ENCODE assay signal across 8 cellular contexts in genomic region chr16:27109666-27110523, GRCh38. TPM values are rescaled to one million over a fixed set of nuclear protein-coding genes. Genes with fewer than 3 reads are reported as not detected.
DNase-seq lines count a peak whose midpoint lies in the region; ATAC-seq, FAIRE-seq and TF ChIP-seq lines count a peak whose summit lies in the region.

No MANE protein-coding gene starts in this region.

- FAIRE-seq in GM12891 (lab: Jason Lieb, UNC) = peak; percentile 77

- TF ChIP-seq POLR2A in GM12891 (IDR thresholded peaks at IDR 0.05; ENCODE audit: low read depth, low read length) = no peak
- TF ChIP-seq POLR2A in thyroid gland (IDR thresholded peaks at IDR 0.05) = no peak

- H3K27ac ChIP-seq in SK-N-SH (ENCODE audit: low read depth in 2 of 2, low read length in 1 of 2) = no peak overlapping the region
- H3K27ac ChIP-seq in trophoblast cell (ENCODE audit: low read depth, low read length) = no peak overlapping the region
- peak overlapping the region in 1 of 3 donors; percentile 10 for H3K27ac ChIP-seq in thyroid gland

- H3K9me2 ChIP-seq in SK-N-SH = no peaks in the 10 kb centered on the region

- no peaks in the 10 kb centered on the region for H3F3A ChIP-seq in SK-N-SH (replicated peaks; ENCODE audit: insufficient read depth)

- no peaks in the 10 kb centered on the region for H3K36me3 Mint-ChIP-seq in activated naive CD4-positive, alpha-beta T cell treated with anti-CD3 and anti-CD28 coated beads, Interleukin-2, amount 10 ng/mL, durations not matched to agents 7 days and 5 days

- no peak overlapping the region for H3K14ac ChIP-seq in trophoblast cell (ENCODE audit: low read length)

- H2AFZ ChIP-seq in SK-N-SH (ENCODE audit: low read depth) (peak overlapping the region; percentile 83), trophoblast cell (ENCODE audit: insufficient read depth, low read length, poor library complexity) (no peak overlapping the region)

- no peak overlapping the region for H4K8ac ChIP-seq in trophoblast cell (ENCODE audit: low read depth, low read length)

- H3K4me2 ChIP-seq in SK-N-SH = peak overlapping the region; percentile 72
- peak overlapping the region; percentile 77 for H3K4me2 ChIP-seq in trophoblast cell (ENCODE audit: low read length)

- WGBS in SK-N-SH (ENCODE audit: low lambda C conversion rate) = 11% methylated on average over 30 of the region's 61 CpGs
- no CpG with 5 or more reads among the region's 61 CpGs for WGBS in trophoblast cell (ENCODE audit: extremely low coverage, insufficient coverage, insufficient read length)
- WGBS in thyroid gland, 2 donors = 3 to 10% methylated on average over 38 to 54 of the region's 61 CpGs

- H4K20me1 ChIP-seq in SK-N-SH (ENCODE audit: insufficient read depth) = no peaks in the 10 kb centered on the region

- no peaks in the 10 kb centered on the region for H3K79me1 ChIP-seq in trophoblast cell (ENCODE audit: low read length)

- no peaks in the 10 kb centered on the region for H3K36me3 ChIP-seq in SK-N-SH (replicated peaks in 1 of 2; ENCODE audit: control insufficient read depth in 1 of 2, insufficient read depth in 2 of 2, low read length in 1 of 2)
- no peaks in the 10 kb centered on the region for H3K36me3 ChIP-seq in trophoblast cell (ENCODE audit: control insufficient read depth in 1 of 2, insufficient read depth in 2 of 2, low read length in 2 of 2)
- H3K36me3 ChIP-seq in thyroid gland = no peaks in the 10 kb centered on the region

- no peak overlapping the region for H3K23ac ChIP-seq in trophoblast cell (ENCODE audit: low read length)

- H3K4me1 ChIP-seq in SK-N-SH (ENCODE audit: control insufficient read depth in 1 of 2, insufficient read depth in 2 of 2, low read depth in 1 of 2, low read length in 1 of 2) (peaks cover 0 to 7% of the 10 kb centered on the region in 2 experiments; a peak in 1 of 4 replicates), trophoblast cell (ENCODE audit: control insufficient read depth in 1 of 2, insufficient read depth in 2 of 2, low read length in 2 of 2) (peaks cover 0 to 2% of the 10 kb centered on the region in 2 experiments), thyroid gland (no peaks in the 10 kb centered on the region)

- CTCF ChIA-PET in SK-N-SH (lab: Yijun Ruan, JAX) = interaction anchor here (0.6 to 2.6 kb wide), 46 partner anchors 8 to 1876 kb away, joined by 3 to 15 read pairs (median 4); no protein-coding TSS in a partner anchor
- CTCF ChIA-PET in activated naive CD4-positive, alpha-beta T cell treated with anti-CD3 and anti-CD28 coated beads, Interleukin-2, amount 10 ng/mL, durations not matched to agents 7 days and 5 days (lab: Charles Lee) = interaction anchor here (0.7 to 1.5 kb wide), 12 partner anchors 10 to 1884 kb away, joined by 3 to 7 read pairs (median 4); no protein-coding TSS in a partner anchor

- H3K79me2 ChIP-seq in SK-N-SH (ENCODE audit: insufficient read depth) (no peaks in the 10 kb centered on the region), trophoblast cell (ENCODE audit: control insufficient read depth, insufficient read depth, low read length, poor library complexity) (no peaks in the 10 kb centered on the region)

- no peak for ATAC-seq in HG02763 (IDR thresholded peaks at IDR 0.05; ENCODE audit: unreplicated experiment)

- no peak overlapping the region for H2AK5ac ChIP-seq in trophoblast cell (ENCODE audit: low read length)

- no peak overlapping the region for H2BK12ac ChIP-seq in trophoblast cell (ENCODE audit: low read length)

- POLR2A ChIA-PET in SK-N-SH (lab: Yijun Ruan, JAX) = interaction anchor here (1.3 kb wide), 1 partner anchor 112 kb away, joined by 4 read pairs; no protein-coding TSS in a partner anchor

- peak overlapping the region; percentile 47 for H3K4me3 Mint-ChIP-seq in activated naive CD4-positive, alpha-beta T cell treated with anti-CD3 and anti-CD28 coated beads, Interleukin-2, amount 10 ng/mL, durations not matched to agents 7 days and 5 days

- H4K91ac ChIP-seq in trophoblast cell (ENCODE audit: low read depth, low read length) = no peak overlapping the region

- intact Hi-C loops in head of caudate nucleus (cut with DNase I) = loop anchor here (10.0 kb wide), 1 partner anchor 1275 kb away; no protein-coding TSS in a partner anchor
- intact Hi-C loops in thyroid gland (cut with DNase I) = loop anchor here (10.0 kb wide), 1 partner anchor 1275 kb away; no protein-coding TSS in a partner anchor

- no peaks in the 10 kb centered on the region; the same call in 1 of the 2 replicates for H3K27me3 ChIP-seq in SK-N-SH (ENCODE audit: insufficient read depth)
- no peaks in the 10 kb centered on the region for H3K27me3 ChIP-seq in trophoblast cell (ENCODE audit: insufficient read depth, low read length)
- peaks cover 4% of the 10 kb centered on the region for H3K27me3 ChIP-seq in thyroid gland

- H4K12ac ChIP-seq in trophoblast cell (ENCODE audit: low read depth, low read length) = no peak overlapping the region

- no peak overlapping the region for H2BK5ac ChIP-seq in trophoblast cell (ENCODE audit: low read depth, low read length, poor library complexity)

- TF ChIP-seq EP300 in SK-N-SH (IDR thresholded peaks at IDR 0.05; ENCODE audit: borderline replicate concordance in 1 of 2, low read depth in 1 of 2, low read length in 1 of 2) = no peak

- H3K9me3 ChIP-seq in SK-N-SH = no peaks in the 10 kb centered on the region
- no peaks in the 10 kb centered on the region for H3K9me3 ChIP-seq in trophoblast cell (ENCODE audit: insufficient read depth, low read depth, low read length)
- H3K9me3 ChIP-seq in thyroid gland = no peaks in the 10 kb centered on the region

- H3K4ac ChIP-seq in trophoblast cell (ENCODE audit: low read depth, low read length) = no peak overlapping the region

- H2BK120ac ChIP-seq in trophoblast cell (ENCODE audit: insufficient read depth, low read length, poor library complexity) = no peak overlapping the region

- no peak overlapping the region for H3K18ac ChIP-seq in trophoblast cell (ENCODE audit: low read length)

- peak; percentile 74 for TF ChIP-seq RAD21 in SK-N-SH (IDR thresholded peaks at IDR 0.05; ENCODE audit: low read length)

- H3K27me3 Mint-ChIP-seq in activated naive CD4-positive, alpha-beta T cell treated with anti-CD3 and anti-CD28 coated beads, Interleukin-2, amount 10 ng/mL, durations not matched to agents 7 days and 5 days = peaks cover 55% of the 10 kb centered on the region

- TF ChIP-seq CTCF in SK-N-SH (IDR thresholded peaks at IDR 0.05) (peak; percentile 72), thyroid gland (IDR thresholded peaks at IDR 0.05) (peak; percentile 9 to 97 (median 68))

- peak overlapping the region; percentile 37 to 60 for H3K4me3 ChIP-seq in SK-N-SH (ENCODE audit: low read depth in 2 of 2, low read length in 1 of 2)
- H3K4me3 ChIP-seq in trophoblast cell (ENCODE audit: low read depth, low read length) = no peak overlapping the region
- H3K4me3 ChIP-seq in thyroid gland (replicated peaks in 1 of 3) = no peak overlapping the region

- H3K9ac ChIP-seq in SK-N-SH (no peak overlapping the region; the same call in 1 of the 2 replicates), trophoblast cell (ENCODE audit: low read length) (no peak overlapping the region)

- H3K9me3 Mint-ChIP-seq in activated naive CD4-positive, alpha-beta T cell treated with anti-CD3 and anti-CD28 coated beads, Interleukin-2, amount 10 ng/mL, durations not matched to agents 7 days and 5 days = no peaks in the 10 kb centered on the region

- H3K4me1 Mint-ChIP-seq in activated naive CD4-positive, alpha-beta T cell treated with anti-CD3 and anti-CD28 coated beads, Interleukin-2, amount 10 ng/mL, durations not matched to agents 7 days and 5 days = peaks cover 2% of the 10 kb centered on the region

- peak; percentile 87 for DNase-seq in GM12891 (ENCODE audit: insufficient read length, low spot score)
- peak; percentile 62 for DNase-seq in HuH-7.5 (ENCODE audit: low spot score)
- peak; percentile 93 for DNase-seq in SK-N-SH
- peak; percentile 80 for DNase-seq in activated naive CD4-positive, alpha-beta T cell treated with anti-CD3 and anti-CD28 coated beads, Interleukin-2, amount 10 ng/mL, durations not matched to agents 7 days and 5 days
- DNase-seq in head of caudate nucleus = peak; percentile 7 to 87 (median 72)
- DNase-seq in trophoblast cell = peak; percentile 24 to 62
- peak; percentile 42 to 48 for DNase-seq in thyroid gland

- no peak overlapping the region for H3K27ac Mint-ChIP-seq in activated naive CD4-positive, alpha-beta T cell treated with anti-CD3 and anti-CD28 coated beads, Interleukin-2, amount 10 ng/mL, durations not matched to agents 7 days and 5 days

TF ChIP-seq in GM12891, 5 proteins besides CTCF, POLR2A, EP300 and RAD21:
- TF ChIP-seq SPI1 (IDR thresholded peaks at IDR 0.05; ENCODE audit: low read depth, low read length) (no peak), POU2F2 (IDR thresholded peaks at IDR 0.05; ENCODE audit: low read depth, low read length) (no peak), PAX5 (IDR thresholded peaks at IDR 0.05; ENCODE audit: insufficient read depth, low read length, severe bottlenecking) (no peak), POLR2AphosphoS5 (IDR thresholded peaks at IDR 0.05; ENCODE audit: low read depth, low read length) (no peak), TAF1 (IDR thresholded peaks at IDR 0.05; ENCODE audit: low read depth, low read length) (no peak)

TF ChIP-seq in SK-N-SH, 30 proteins besides CTCF, POLR2A, EP300 and RAD21:
- TF ChIP-seq SMC3 (IDR thresholded peaks at IDR 0.05; ENCODE audit: low read depth, low read length) = peak; percentile 48
- TF ChIP-seq NFIC (IDR thresholded peaks at IDR 0.05; ENCODE audit: borderline replicate concordance) = no peak

RNA-seq across cellular contexts. Expression of gene C16orf82, which starts 43.2 kb away (rescaled TPM):
- polyA plus RNA-seq in GM12891 (2012; ENCODE audit: low read depth, missing spikeins) = not detected
- not detected in 2 replicates for polyA plus RNA-seq in SK-N-SH (2012; rRNA removed)
- not detected in 2 replicates for polyA plus RNA-seq in SK-N-SH (2012; cell fraction: cytosol; rRNA removed)
- polyA plus RNA-seq in SK-N-SH (2012; cell fraction: nucleus; rRNA removed) = not detected in 2 replicates
- polyA plus RNA-seq in trophoblast cell (2013) = not detected in 2 replicates
- total RNA-seq in thyroid gland = 1 to 10 TPM in 1 of 4 donors, under 1 TPM in 1, not detected in 2; 0.11 to 1.3 TPM

Comparison
In these comparisons a context has a peak if more than half of its experiments do, and no peak if none do; other contexts are left out.
1. DNase-seq: peak in every context shown above with its lines; median percentile 93 in SK-N-SH; 87 in GM12891; 80 in activated naive CD4-positive, alpha-beta T cell treated with anti-CD3 and anti-CD28 coated beads, Interleukin-2, amount 10 ng/mL, durations not matched to agents 7 days and 5 days; 72 in head of caudate nucleus; 62 in HuH-7.5; 45 in thyroid gland; 43 in trophoblast cell.
2. H3K4me3 ChIP-seq: peak in SK-N-SH (2 of 2); none in trophoblast cell (single experiment) and thyroid gland (0 of 3).